In the genomic region with DNA sequence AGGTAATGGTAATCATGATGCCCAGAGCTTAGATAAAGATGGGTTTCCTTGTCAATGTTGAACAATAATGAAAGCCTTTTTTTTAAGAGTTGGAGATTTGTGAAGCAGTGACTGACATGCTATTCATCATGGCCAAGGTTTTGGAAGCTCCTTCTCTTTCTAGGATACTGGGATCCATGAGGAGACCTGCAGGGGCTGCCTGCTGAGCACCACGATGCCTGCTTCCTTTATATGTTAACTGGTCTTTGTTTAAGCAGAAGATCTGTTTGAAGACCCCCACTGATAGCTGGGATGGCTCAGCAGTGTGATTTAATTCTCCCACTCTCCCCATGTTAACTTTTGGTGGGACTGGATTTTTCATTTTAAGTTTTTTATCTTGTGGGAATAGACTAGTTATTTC, we compare ENCODE assay signal across 29 cellular contexts. TPM values are rescaled to one million over a fixed set of nuclear protein-coding genes. Genes with fewer than 3 reads are reported as not detected.
"Had no signal": no experiment of that assay in that cellular context is flagged by ENCODE, and none has a peak within 500 bp of the region (broad histone marks: within the 10 kb centered on the region; RNA-seq: fewer than 3 reads in every experiment).

No MANE protein-coding gene starts in this region.

- H3K9me3 ChIP-seq: adrenal gland, MG63 had no signal

- H3K9ac ChIP-seq: KMS-11 had no signal

- ATAC-seq: activated CD4-positive, alpha-beta T cell treated with anti-CD3 and anti-CD28 coated beads for 36 hours; activated CD8-positive, alpha-beta T cell treated with anti-CD3 and anti-CD28 coated beads for 36 hours; activated T-cell treated with anti-CD3 and anti-CD28 coated beads, Interleukin-2, amount 50 U/mL, for 72 hours; T-cell had no signal

- H3K9me3 Mint-ChIP-seq: activated CD8-positive, alpha-beta T cell treated with anti-CD3 and anti-CD28 coated beads for 36 hours; activated naive CD8-positive, alpha-beta T cell treated with anti-CD3 and anti-CD28 coated beads, Interleukin-2, amount 10 ng/mL, durations not matched to agents 7 days and 5 days; activated T-cell treated with anti-CD3 and anti-CD28 coated beads, Interleukin-2, amount 50 U/mL, for 72 hours; activated T-helper 2 cell treated with anti-CD3 and anti-CD28 coated beads, Interferon-gamma antibody, Interleukin-2, Interleukin-4, amounts not matched to agents 10 μg/mL and 5 μg/mL and 100 μg/mL, durations not matched to agents 14 hours and 24 hours and 36 hours; T-cell had no signal

- H3K36me3 Mint-ChIP-seq: activated naive CD8-positive, alpha-beta T cell treated with anti-CD3 and anti-CD28 coated beads, Interleukin-2, amount 10 ng/mL, durations not matched to agents 7 days and 5 days; T-cell had no signal

- H3K36me3 ChIP-seq: MG63 had no signal

- H3K27ac ChIP-seq: adrenal gland, KMS-11, SK-N-MC had no signal

- DNase-seq: activated CD4-positive, alpha-beta T cell treated with anti-CD3 and anti-CD28 coated beads for 36 hours; activated CD4-positive, alpha-beta T cell treated with anti-CD3 and anti-CD28 coated beads, Interleukin-2, amount 50 U/mL, for 1 hour; activated CD8-positive, alpha-beta memory T cell treated with anti-CD3 and anti-CD28 coated beads, Interleukin-2, amount 50 U/mL, for 4 hours; activated CD8-positive, alpha-beta T cell treated with anti-CD3 and anti-CD28 coated beads for 36 hours; activated gamma-delta T cell treated with Interleukin-2 at 50 U/mL for 16 hours; activated naive CD4-positive, alpha-beta T cell treated with anti-CD3 and anti-CD28 coated beads, Interleukin-2, amount 50 U/mL, for 16 hours; activated naive CD8-positive, alpha-beta T cell treated with anti-CD3 and anti-CD28 coated beads, Interleukin-2, amount 10 ng/mL, durations not matched to agents 7 days and 5 days; activated T-cell treated with anti-CD3 and anti-CD28 coated beads, Interleukin-2, amount 50 U/mL, for 72 hours; adrenal gland; anterior cingulate cortex; MG63; MV-4-11; NCI-H1105; NCI-H1436; NCI-H1694 treated with DMSO at 0.1 percent for 48 hours; NCI-H2029 treated with DMSO at 0.1 percent for 48 hours; NCI-H345; NCI-H510A; NCI-H526 treated with DMSO at 0.1 percent for 48 hours; SIG-M5; T-cell; T-helper 2 cell; T1000 had no signal

- H3K27me3 ChIP-seq: adrenal gland had no signal

- H3K4me1 Mint-ChIP-seq: activated CD4-positive, alpha-beta T cell treated with anti-CD3 and anti-CD28 coated beads for 36 hours; activated naive CD8-positive, alpha-beta T cell treated with anti-CD3 and anti-CD28 coated beads, Interleukin-2, amount 10 ng/mL, durations not matched to agents 7 days and 5 days; T-cell had no signal

- H3K27ac Mint-ChIP-seq: activated CD4-positive, alpha-beta T cell treated with anti-CD3 and anti-CD28 coated beads for 36 hours; activated CD8-positive, alpha-beta T cell treated with anti-CD3 and anti-CD28 coated beads for 36 hours; activated naive CD8-positive, alpha-beta T cell treated with anti-CD3 and anti-CD28 coated beads, Interleukin-2, amount 10 ng/mL, durations not matched to agents 7 days and 5 days; activated T-cell treated with anti-CD3 and anti-CD28 coated beads, Interleukin-2, amount 50 U/mL, for 72 hours; activated T-helper 2 cell treated with anti-CD3 and anti-CD28 coated beads, Interferon-gamma antibody, Interleukin-2, Interleukin-4, amounts not matched to agents 10 μg/mL and 5 μg/mL and 100 μg/mL, durations not matched to agents 14 hours and 24 hours and 36 hours; T-cell had no signal

- H3K4me3 Mint-ChIP-seq: activated CD4-positive, alpha-beta T cell treated with anti-CD3 and anti-CD28 coated beads for 36 hours; activated CD8-positive, alpha-beta T cell treated with anti-CD3 and anti-CD28 coated beads for 36 hours; activated naive CD8-positive, alpha-beta T cell treated with anti-CD3 and anti-CD28 coated beads, Interleukin-2, amount 10 ng/mL, durations not matched to agents 7 days and 5 days; activated T-cell treated with anti-CD3 and anti-CD28 coated beads, Interleukin-2, amount 50 U/mL, for 72 hours; T-cell had no signal

- H3K27me3 Mint-ChIP-seq: activated CD4-positive, alpha-beta T cell treated with anti-CD3 and anti-CD28 coated beads for 36 hours; activated CD8-positive, alpha-beta T cell treated with anti-CD3 and anti-CD28 coated beads for 36 hours had no signal

- H3K4me3 ChIP-seq: adrenal gland, MG63, SK-N-MC had no signal

RNA-seq across cellular contexts. Expression of a gene that starts 15.8 kb away (rescaled TPM):
- total RNA-seq: activated CD4-positive, alpha-beta T cell treated with anti-CD3 and anti-CD28 coated beads for 36 hours; activated CD8-positive, alpha-beta T cell treated with anti-CD3 and anti-CD28 coated beads for 36 hours; activated naive CD8-positive, alpha-beta T cell treated with anti-CD3 and anti-CD28 coated beads, Interleukin-2, amount 10 ng/mL, durations not matched to agents 7 days and 5 days; activated T-cell treated with anti-CD3 and anti-CD28 coated beads, Interleukin-2, amount 50 U/mL, for 72 hours; activated T-helper 2 cell treated with anti-CD3 and anti-CD28 coated beads, Interferon-gamma antibody, Interleukin-2, Interleukin-4, amounts not matched to agents 10 μg/mL and 5 μg/mL and 100 μg/mL, durations not matched to agents 14 hours and 24 hours and 36 hours; OCI-LY7 had no signal

RNA-seq across cellular contexts. Expression of a gene that starts 47.4 kb away (rescaled TPM):
- total RNA-seq: activated CD4-positive, alpha-beta T cell treated with anti-CD3 and anti-CD28 coated beads for 36 hours; activated CD8-positive, alpha-beta T cell treated with anti-CD3 and anti-CD28 coated beads for 36 hours; activated naive CD8-positive, alpha-beta T cell treated with anti-CD3 and anti-CD28 coated beads, Interleukin-2, amount 10 ng/mL, durations not matched to agents 7 days and 5 days; activated T-cell treated with anti-CD3 and anti-CD28 coated beads, Interleukin-2, amount 50 U/mL, for 72 hours; activated T-helper 2 cell treated with anti-CD3 and anti-CD28 coated beads, Interferon-gamma antibody, Interleukin-2, Interleukin-4, amounts not matched to agents 10 μg/mL and 5 μg/mL and 100 μg/mL, durations not matched to agents 14 hours and 24 hours and 36 hours; cardiac septum; OCI-LY7; RPMI7951; T-cell had no signal
